Comparison of ENCODE assay signal across 9 cellular contexts in genomic region chr10:59865101-59865500, GRCh38. TPM values are rescaled to one million over a fixed set of nuclear protein-coding genes. Genes with fewer than 3 reads are reported as not detected.
A peak's percentile ranks its signal among the peaks of the same experiment; 100 is the strongest.
DNase-seq lines count a peak whose midpoint lies in the region; ATAC-seq, FAIRE-seq and TF ChIP-seq lines count a peak whose summit lies in the region.
"Had no signal": no experiment of that assay in that cellular context is flagged by ENCODE, and none has a peak within 500 bp of the region (broad histone marks: within the 10 kb centered on the region; RNA-seq: fewer than 3 reads in every experiment).

No MANE protein-coding gene starts in this region.

- intact Hi-C loops in natural killer cell (cut with micrococcal nuclease), result loop anchor here (1.0 to 5.0 kb wide), 2 partner anchors 41 to 167 kb away; partner anchors contain the start of gene CCDC6

- peaks cover 52 to 57% of the 10 kb centered on the region in 2 donors for H3K4me1 Mint-ChIP-seq in natural killer cell
- H3K4me1 Mint-ChIP-seq in nephron progenitor cell, result peaks cover 44% of the 10 kb centered on the region

- H3K27me3 Mint-ChIP-seq in natural killer cell (ENCODE audit: low read depth in 2 of 2) (no peaks in the 10 kb centered on the region), nephron progenitor cell (ENCODE audit: low read depth, poor library complexity) (no peaks in the 10 kb centered on the region)

- POLR2A ChIA-PET in H1 (lab: Charles Lee; ENCODE audit: partially characterized antibody), result interaction anchor here (1.2 to 3.1 kb wide), 5 partner anchors 9 to 43 kb away, joined by 4 to 13 read pairs (median 9); partner anchors contain the start of gene CCDC6

- DNase-seq in A172 (ENCODE audit: low spot score), result peak; percentile 41
- peak; percentile 20 for DNase-seq in GM10266 (ENCODE audit: extremely low spot score)
- DNase-seq in NCI-H460 (ENCODE audit: extremely low read depth, low read depth), result peak; percentile 7
- peak in 1 of 2 experiments; percentile 19 for DNase-seq in H1 (ENCODE audit: low read depth in 1 of 2, low spot score in 2 of 2)
- DNase-seq in natural killer cell, result no peak
- DNase-seq in NCI-H2107 treated with DMSO at 0.1 percent for 48 hours (lab: John Stamatoyannopoulos, UW; ENCODE audit: unreplicated experiment), result no peak
- no peak for DNase-seq in nephron progenitor cell

- H2BK12ac ChIP-seq in H1 (ENCODE audit: low read depth, low read length), result no peak overlapping the region

- H4K5ac ChIP-seq in H1 (ENCODE audit: insufficient read length, low read depth, low read length), result no peak overlapping the region

- no peaks in the 10 kb centered on the region for H3K9me3 ChIP-seq in H1 (ENCODE audit: insufficient read depth in 2 of 2, low read depth in 1 of 2, low read length in 1 of 2)

- H3K14ac ChIP-seq in H1 (ENCODE audit: insufficient read length), result no peak overlapping the region

- H3K36me3 ChIP-seq in H1 (ENCODE audit: control insufficient read depth in 2 of 4, insufficient read depth in 4 of 4, low read length in 3 of 4), result no peaks in the 10 kb centered on the region

- H3K79me2 ChIP-seq in H1 (ENCODE audit: control insufficient read depth in 1 of 2, insufficient read depth in 2 of 2, low read length in 2 of 2), result peaks cover 27 to 99% of the 10 kb centered on the region in 2 experiments; a peak in 3 of 4 replicates

- no peak overlapping the region for H4K91ac ChIP-seq in H1 (replicated peaks; ENCODE audit: insufficient read length, low read length)

- peaks cover 0 to 13% (median 10%) of the 10 kb centered on the region in 4 experiments; a peak in 5 of 7 replicates for H3K4me1 ChIP-seq in H1 (replicated peaks in 1 of 4; ENCODE audit: control insufficient read depth in 3 of 4, insufficient read depth in 4 of 4, low read length in 3 of 4)

- ATAC-seq in HG02678 (IDR thresholded peaks at IDR 0.05; ENCODE audit: unreplicated experiment), result peak; percentile 85
- peak in 2 of 3 donors; percentile 54 to 67 for ATAC-seq in natural killer cell

- H3K27ac Mint-ChIP-seq in natural killer cell (peak overlapping the region in 1 of 2 donors; percentile 23), nephron progenitor cell (no peak overlapping the region)

- peaks cover 22 to 41% of the 10 kb centered on the region in 2 experiments for H4K20me1 ChIP-seq in H1 (replicated peaks in 1 of 2; ENCODE audit: control insufficient read depth in 1 of 2, insufficient read depth in 2 of 2, low read length in 2 of 2)

- no peak overlapping the region for H2AFZ ChIP-seq in H1 (ENCODE audit: low read length)

- H2BK5ac ChIP-seq in H1 (ENCODE audit: low read depth, low read length), result no peak overlapping the region

- no peaks in the 10 kb centered on the region; the same call in 1 of the 2 replicates for H3K23me2 ChIP-seq in H1 (ENCODE audit: low read depth, low read length)

- H3K4me2 ChIP-seq in H1 (ENCODE audit: insufficient read depth in 1 of 2, low read depth in 2 of 2, low read length in 2 of 2), result no peak overlapping the region

- H2BK120ac ChIP-seq in H1 (replicated peaks; ENCODE audit: low read depth, low read length), result no peak overlapping the region

- no peak; a peak in 1 of 3 replicates for TF ChIP-seq EP300 in H1 (IDR thresholded peaks at IDR 0.05; ENCODE audit: borderline replicate concordance in 1 of 2, low read depth in 2 of 2, low read length in 2 of 2)

- no peak overlapping the region for H3K4me3 ChIP-seq in H1 (ENCODE audit: extremely low read depth in 1 of 4, insufficient read depth in 2 of 4, low read depth in 3 of 4, low read length in 4 of 4)

- no peak overlapping the region for H2BK20ac ChIP-seq in H1 (ENCODE audit: low read length)

- no peak overlapping the region for H3K4me3 Mint-ChIP-seq in natural killer cell
- H3K4me3 Mint-ChIP-seq in nephron progenitor cell, result no peak overlapping the region

- no peak overlapping the region for H3K23ac ChIP-seq in H1 (ENCODE audit: insufficient read length)

- H3K18ac ChIP-seq in H1 (ENCODE audit: extremely low read depth, low read length), result no peak overlapping the region

- no peak for TF ChIP-seq POLR2A in H1 (IDR thresholded peaks at IDR 0.05; ENCODE audit: control extremely low read depth in 1 of 2, low read depth in 2 of 2, low read length in 2 of 2)

- H3K36me3 Mint-ChIP-seq in natural killer cell (no peaks in the 10 kb centered on the region), nephron progenitor cell (ENCODE audit: low read depth) (peaks cover 27% of the 10 kb centered on the region)

- no peaks in the 10 kb centered on the region; the same call in none of the 2 replicates for H3K79me1 ChIP-seq in H1 (ENCODE audit: low read depth, low read length)

- no peak overlapping the region for H3K27ac ChIP-seq in H1 (ENCODE audit: low read depth, low read length)

- H3K9me3 Mint-ChIP-seq in natural killer cell (no peaks in the 10 kb centered on the region), nephron progenitor cell (peaks cover 25% of the 10 kb centered on the region)

- peak; percentile 55 for TF ChIP-seq CTCF in GM10266 (IDR thresholded peaks at IDR 0.05; ENCODE audit: control insufficient read depth, insufficient read depth, low read depth, missing control alignments)
- TF ChIP-seq CTCF in H1 (IDR thresholded peaks at IDR 0.05; ENCODE audit: control extremely low read depth in 1 of 3, insufficient read depth in 1 of 3, low read depth in 1 of 3, low read length in 3 of 3), result peak in 2 of 3 experiments; percentile 42 to 53; a peak in 3 of 4 replicates
- TF ChIP-seq CTCF in natural killer cell (IDR thresholded peaks at IDR 0.05), result peak; percentile 42
- TF ChIP-seq CTCF in nephron progenitor cell (IDR thresholded peaks at IDR 0.05), result no peak

- H3K56ac ChIP-seq in H1 (replicated peaks; ENCODE audit: insufficient read length, low read depth, low read length), result no peak overlapping the region

- no peak overlapping the region for H2BK15ac ChIP-seq in H1 (ENCODE audit: low read length)

- H3K27me3 ChIP-seq in H1 (replicated peaks in 1 of 4; ENCODE audit: control insufficient read depth in 3 of 4, extremely low read depth in 1 of 4, insufficient read depth in 3 of 4, low read length in 3 of 4), result no peaks in the 10 kb centered on the region

- CTCF ChIA-PET in H1 (lab: Charles Lee; ENCODE audit: partially characterized antibody), result interaction anchor here (0.6 to 4.8 kb wide), 35 partner anchors 10 to 189 kb away, joined by 3 to 34 read pairs (median 4); partner anchors contain the start of gene CCDC6

- TF ChIP-seq RAD21 in H1 (IDR thresholded peaks at IDR 0.05 in 1 of 2, conservative IDR thresholded peaks at IDR 0.05 in 1 of 2; ENCODE audit: low read depth in 2 of 2, low read length in 2 of 2), result peak; percentile 75 to 80

- H3K4ac ChIP-seq in H1 (replicated peaks; ENCODE audit: insufficient read length, low read depth, low read length), result no peak overlapping the region

- no peak overlapping the region for H3K9ac ChIP-seq in H1 (replicated peaks in 1 of 4; ENCODE audit: extremely low read depth in 1 of 4, low read depth in 3 of 4, low read length in 3 of 4)

- WGBS in H1 (ENCODE audit: extremely low coverage in 1 of 2, insufficient coverage in 1 of 2, insufficient read length in 1 of 2, insufficient replicate concordance in 2 of 2, low coverage in 1 of 2, low lambda C conversion rate in 2 of 2, missing lambda C conversion rate in 1 of 2), 2 experiments, result 66% methylated on average over 5 of the region's 5 CpGs; no CpG with 5 or more reads in 1 of the 2 experiments

- FAIRE-seq in H1 (lab: Jason Lieb, UNC), result peak; percentile 90
- FAIRE-seq: endometrium had no signal

- no peak overlapping the region for H4K8ac ChIP-seq in H1 (ENCODE audit: extremely low read depth, insufficient read depth, low read length)

- no peak overlapping the region for H2AK5ac ChIP-seq in H1 (ENCODE audit: low read depth, low read length)

TF ChIP-seq in H1, 55 proteins besides CTCF, POLR2A, EP300 and RAD21 (continues in another document):
- peak; percentile 12; the same call in 1 of the 2 replicates for TF ChIP-seq TEAD4 (IDR thresholded peaks at IDR 0.05; ENCODE audit: low read depth, low read length)
- no peak for TF ChIP-seq RXRA (IDR thresholded peaks at IDR 0.05; ENCODE audit: insufficient read depth, low read depth, low read length)
- no peak for TF ChIP-seq ATF2 (IDR thresholded peaks at IDR 0.05; ENCODE audit: low read length)
- no peak for TF ChIP-seq CBX8 (IDR thresholded peaks at IDR 0.05; ENCODE audit: borderline replicate concordance, low read depth, low read length)
- no peak for TF ChIP-seq ZNF274 (IDR thresholded peaks at IDR 0.05; ENCODE audit: borderline replicate concordance, extremely low read depth, low read length)
- no peak for TF ChIP-seq ATF3 (IDR thresholded peaks at IDR 0.05; ENCODE audit: insufficient read depth, low read depth, low read length)
- no peak for TF ChIP-seq TBP (IDR thresholded peaks at IDR 0.05; ENCODE audit: low read depth, low read length)
- TF ChIP-seq TCF12 (IDR thresholded peaks at IDR 0.05; ENCODE audit: low read depth, low read length), result peak; percentile 76; the same call in 1 of the 2 replicates

RNA-seq across cellular contexts. Expression of gene CCDC6, which starts 41.3 kb away (rescaled TPM):
- total RNA-seq in A172 (2014; rRNA removed; shearing (Covaris generic)), result 16.7 and 18.2 TPM in 2 replicates
- total RNA-seq in NCI-H460 (2014; rRNA removed; shearing (Covaris generic)), result 36.2 and 37.6 TPM in 2 replicates
- 14.0 and 19.5 TPM in 2 replicates for polyA plus RNA-seq in NCI-H460 (2014; cell fraction: nucleus; rRNA removed)
- 74.4 and 74.8 TPM in 2 replicates for total RNA-seq in H1 (2021; fragmentation: NEBNext Ultra II Directional; extraction: Animal tissue kit (Norgen Biotek cat#: 25700))
- 28.2 and 42.2 TPM in 2 replicates for polyA plus RNA-seq in H1 (2011; rRNA removed)
- 25.6 TPM for polyA plus RNA-seq in H1 (2011; cell fraction: cytosol; rRNA removed)
- polyA plus RNA-seq in H1 (2011; cell fraction: nucleus; rRNA removed), result 26.6 TPM
- 23.9 to 42.1 TPM (median 30.6 TPM) in 4 replicates for polyA plus RNA-seq in H1 (2012, experiment 1 of 2)
- polyA plus RNA-seq in H1 (2012, experiment 2 of 2), result 6.1 TPM
- 29.5 TPM for polyA plus RNA-seq in H1 (2013, experiment 1 of 2)
- polyA plus RNA-seq in H1 (2013, experiment 2 of 2), result 29.9 TPM
- polyA minus RNA-seq in H1 (2011; rRNA and poly(A)+ RNA removed), result 76.2 and 77.5 TPM in 2 replicates
- polyA minus RNA-seq in H1 (2011; cell fraction: cytosol; rRNA and poly(A)+ RNA removed), result 52.0 TPM
- polyA minus RNA-seq in H1 (2011; cell fraction: nucleus; rRNA and poly(A)+ RNA removed), result 90.9 TPM
- 10 to 100 TPM; 19.7 to 23.4 (median 20.8) TPM for total RNA-seq in natural killer cell

Comparison
In these comparisons a context has a peak if more than half of its experiments do, and no peak if none do; other contexts are left out.
1. DNase-seq: peak in A172 (single experiment), GM10266 (single experiment) and NCI-H460 (single experiment); none in natural killer cell (single experiment), NCI-H2107 treated with DMSO at 0.1 percent for 48 hours (single experiment) and nephron progenitor cell (single experiment).